Comparison of ENCODE assay signal across 1 cellular context in genomic region chr7:73885975-73886798, GRCh38.
TF ChIP-seq lines count a peak whose summit lies in the region.

No MANE protein-coding gene starts in this region.

TF ChIP-seq in K562, 482 proteins besides CTCF, POLR2A, EP300 and RAD21 (continued from another document and continues in another):
- TF ChIP-seq RAD51 (IDR thresholded peaks at IDR 0.05; ENCODE audit: borderline replicate concordance, low read depth) = peak; percentile 75
- TF ChIP-seq ZBED1 (IDR thresholded peaks at IDR 0.05) = peak; percentile 98
- TF ChIP-seq NR2C1 (IDR thresholded peaks at IDR 0.05) = peak; percentile 41; the same call in 1 of the 2 replicates
- peak; percentile 81 for TF ChIP-seq NR2C1 (tag; IDR thresholded peaks at IDR 0.05)
- TF ChIP-seq MXD1 (CRISPR knock-in tag; IDR thresholded peaks at IDR 0.05; ENCODE audit: borderline replicate concordance, poor library complexity, severe bottlenecking) = no peak
- peak; percentile 100 for TF ChIP-seq NBN (IDR thresholded peaks at IDR 0.05; ENCODE audit: low read depth)
- peak; percentile 100 for TF ChIP-seq CBFA2T3 (IDR thresholded peaks at IDR 0.05)
- peak; percentile 98 for TF ChIP-seq NCOA1 (IDR thresholded peaks at IDR 0.05; ENCODE audit: low read depth)
- TF ChIP-seq, protein P1, sequence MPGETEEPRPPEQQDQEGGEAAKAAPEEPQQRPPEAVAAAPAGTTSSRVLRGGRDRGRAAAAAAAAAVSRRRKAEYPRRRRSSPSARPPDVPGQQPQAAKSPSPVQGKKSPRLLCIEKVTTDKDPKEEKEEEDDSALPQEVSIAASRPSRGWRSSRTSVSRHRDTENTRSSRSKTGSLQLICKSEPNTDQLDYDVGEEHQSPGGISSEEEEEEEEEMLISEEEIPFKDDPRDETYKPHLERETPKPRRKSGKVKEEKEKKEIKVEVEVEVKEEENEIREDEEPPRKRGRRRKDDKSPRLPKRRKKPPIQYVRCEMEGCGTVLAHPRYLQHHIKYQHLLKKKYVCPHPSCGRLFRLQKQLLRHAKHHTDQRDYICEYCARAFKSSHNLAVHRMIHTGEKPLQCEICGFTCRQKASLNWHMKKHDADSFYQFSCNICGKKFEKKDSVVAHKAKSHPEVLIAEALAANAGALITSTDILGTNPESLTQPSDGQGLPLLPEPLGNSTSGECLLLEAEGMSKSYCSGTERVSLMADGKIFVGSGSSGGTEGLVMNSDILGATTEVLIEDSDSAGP (CRISPR knock-in tag; IDR thresholded peaks at IDR 0.05) = no peak
- peak; percentile 86 for TF ChIP-seq MYC (IDR thresholded peaks at IDR 0.05; ENCODE audit: low read depth, low read length)
- TF ChIP-seq MYC (CRISPR knock-in tag; IDR thresholded peaks at IDR 0.05; ENCODE audit: borderline replicate concordance, low read depth) = no peak
- no peak for TF ChIP-seq COPS2 (conservative IDR thresholded peaks at IDR 0.05)
- no peak; the same call in 1 of the 2 replicates for TF ChIP-seq ILF3 (IDR thresholded peaks at IDR 0.05; ENCODE audit: borderline replicate concordance)
- no peak for TF ChIP-seq ZNF512 (tag; IDR thresholded peaks at IDR 0.05)
- TF ChIP-seq OTX1 (CRISPR knock-in tag; IDR thresholded peaks at IDR 0.05) = peak; percentile 96
- TF ChIP-seq, protein P2, sequence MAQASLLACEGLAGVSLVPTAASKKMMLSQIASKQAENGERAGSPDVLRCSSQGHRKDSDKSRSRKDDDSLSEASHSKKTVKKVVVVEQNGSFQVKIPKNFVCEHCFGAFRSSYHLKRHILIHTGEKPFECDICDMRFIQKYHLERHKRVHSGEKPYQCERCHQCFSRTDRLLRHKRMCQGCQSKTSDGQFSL (CRISPR knock-in tag; IDR thresholded peaks at IDR 0.05) = no peak
- TF ChIP-seq, protein P2 (tag; IDR thresholded peaks at IDR 0.05) = peak in 1 of 2 experiments; percentile 71; a peak in 1 of 4 replicates
- peak; percentile 100 for TF ChIP-seq CCNT2 (IDR thresholded peaks at IDR 0.05; ENCODE audit: borderline replicate concordance, extremely low read depth, insufficient read length, low read depth, low read length)
- peak; percentile 90 for TF ChIP-seq FOSL1 (tag; conservative IDR thresholded peaks at IDR 0.05)
- peak; percentile 100 for TF ChIP-seq ARNT (IDR thresholded peaks at IDR 0.05)
- peak; percentile 88 for TF ChIP-seq JUND (IDR thresholded peaks at IDR 0.05; ENCODE audit: borderline replicate concordance, low read depth, low read length)
- peak; percentile 67; the same call in 1 of the 3 replicates for TF ChIP-seq JUND (tag; IDR thresholded peaks at IDR 0.05; ENCODE audit: borderline replicate concordance, low read depth, low read length)
- peak; percentile 93 for TF ChIP-seq MBD2 (IDR thresholded peaks at IDR 0.05; ENCODE audit: borderline replicate concordance, low read depth)
- TF ChIP-seq ZNF707 (CRISPR knock-in tag; conservative IDR thresholded peaks at IDR 0.05) = peak; percentile 73
- TF ChIP-seq RUNX1 (IDR thresholded peaks at IDR 0.05; ENCODE audit: low read depth) = peak; percentile 99
- TF ChIP-seq, protein P3, sequence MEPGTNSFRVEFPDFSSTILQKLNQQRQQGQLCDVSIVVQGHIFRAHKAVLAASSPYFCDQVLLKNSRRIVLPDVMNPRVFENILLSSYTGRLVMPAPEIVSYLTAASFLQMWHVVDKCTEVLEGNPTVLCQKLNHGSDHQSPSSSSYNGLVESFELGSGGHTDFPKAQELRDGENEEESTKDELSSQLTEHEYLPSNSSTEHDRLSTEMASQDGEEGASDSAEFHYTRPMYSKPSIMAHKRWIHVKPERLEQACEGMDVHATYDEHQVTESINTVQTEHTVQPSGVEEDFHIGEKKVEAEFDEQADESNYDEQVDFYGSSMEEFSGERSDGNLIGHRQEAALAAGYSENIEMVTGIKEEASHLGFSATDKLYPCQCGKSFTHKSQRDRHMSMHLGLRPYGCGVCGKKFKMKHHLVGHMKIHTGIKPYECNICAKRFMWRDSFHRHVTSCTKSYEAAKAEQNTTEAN (CRISPR knock-in tag; IDR thresholded peaks at IDR 0.05) = no peak
- TF ChIP-seq JUNB (CRISPR knock-in tag; conservative IDR thresholded peaks at IDR 0.05) = no peak
- no peak for TF ChIP-seq KAT8 (IDR thresholded peaks at IDR 0.05; ENCODE audit: low read depth)
- TF ChIP-seq, protein P4, sequence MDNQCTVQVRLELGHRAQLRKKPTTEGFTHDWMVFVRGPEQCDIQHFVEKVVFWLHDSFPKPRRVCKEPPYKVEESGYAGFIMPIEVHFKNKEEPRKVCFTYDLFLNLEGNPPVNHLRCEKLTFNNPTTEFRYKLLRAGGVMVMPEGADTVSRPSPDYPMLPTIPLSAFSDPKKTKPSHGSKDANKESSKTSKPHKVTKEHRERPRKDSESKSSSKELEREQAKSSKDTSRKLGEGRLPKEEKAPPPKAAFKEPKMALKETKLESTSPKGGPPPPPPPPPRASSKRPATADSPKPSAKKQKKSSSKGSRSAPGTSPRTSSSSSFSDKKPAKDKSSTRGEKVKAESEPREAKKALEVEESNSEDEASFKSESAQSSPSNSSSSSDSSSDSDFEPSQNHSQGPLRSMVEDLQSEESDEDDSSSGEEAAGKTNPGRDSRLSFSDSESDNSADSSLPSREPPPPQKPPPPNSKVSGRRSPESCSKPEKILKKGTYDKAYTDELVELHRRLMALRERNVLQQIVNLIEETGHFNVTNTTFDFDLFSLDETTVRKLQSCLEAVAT (IDR thresholded peaks at IDR 0.05) = peak; percentile 93 to 98; a peak in 3 of 4 replicates
- TF ChIP-seq KHSRP (IDR thresholded peaks at IDR 0.05) = peak; percentile 99
- TF ChIP-seq, protein P5, sequence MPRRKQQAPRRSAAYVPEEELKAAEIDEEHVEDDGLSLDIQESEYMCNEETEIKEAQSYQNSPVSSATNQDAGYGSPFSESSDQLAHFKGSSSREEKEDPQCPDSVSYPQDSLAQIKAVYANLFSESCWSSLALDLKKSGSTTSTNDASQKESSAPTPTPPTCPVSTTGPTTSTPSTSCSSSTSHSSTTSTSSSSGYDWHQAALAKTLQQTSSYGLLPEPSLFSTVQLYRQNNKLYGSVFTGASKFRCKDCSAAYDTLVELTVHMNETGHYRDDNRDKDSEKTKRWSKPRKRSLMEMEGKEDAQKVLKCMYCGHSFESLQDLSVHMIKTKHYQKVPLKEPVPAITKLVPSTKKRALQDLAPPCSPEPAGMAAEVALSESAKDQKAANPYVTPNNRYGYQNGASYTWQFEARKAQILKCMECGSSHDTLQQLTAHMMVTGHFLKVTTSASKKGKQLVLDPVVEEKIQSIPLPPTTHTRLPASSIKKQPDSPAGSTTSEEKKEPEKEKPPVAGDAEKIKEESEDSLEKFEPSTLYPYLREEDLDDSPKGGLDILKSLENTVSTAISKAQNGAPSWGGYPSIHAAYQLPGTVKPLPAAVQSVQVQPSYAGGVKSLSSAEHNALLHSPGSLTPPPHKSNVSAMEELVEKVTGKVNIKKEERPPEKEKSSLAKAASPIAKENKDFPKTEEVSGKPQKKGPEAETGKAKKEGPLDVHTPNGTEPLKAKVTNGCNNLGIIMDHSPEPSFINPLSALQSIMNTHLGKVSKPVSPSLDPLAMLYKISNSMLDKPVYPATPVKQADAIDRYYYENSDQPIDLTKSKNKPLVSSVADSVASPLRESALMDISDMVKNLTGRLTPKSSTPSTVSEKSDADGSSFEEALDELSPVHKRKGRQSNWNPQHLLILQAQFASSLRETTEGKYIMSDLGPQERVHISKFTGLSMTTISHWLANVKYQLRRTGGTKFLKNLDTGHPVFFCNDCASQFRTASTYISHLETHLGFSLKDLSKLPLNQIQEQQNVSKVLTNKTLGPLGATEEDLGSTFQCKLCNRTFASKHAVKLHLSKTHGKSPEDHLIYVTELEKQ (CRISPR knock-in tag; IDR thresholded peaks at IDR 0.05) = peak; percentile 69; the same call in 1 of the 2 replicates
- no peak for TF ChIP-seq ZBTB8A (IDR thresholded peaks at IDR 0.05; ENCODE audit: partially characterized antibody)
- peak; percentile 82; the same call in 1 of the 2 replicates for TF ChIP-seq HIVEP1 (CRISPR knock-in tag; IDR thresholded peaks at IDR 0.05)
- peak in 1 of 2 experiments; percentile 96; a peak in 2 of 4 replicates for TF ChIP-seq TEAD1 (CRISPR knock-in tag; IDR thresholded peaks at IDR 0.05)
- TF ChIP-seq ZBTB1 (CRISPR knock-in tag; IDR thresholded peaks at IDR 0.05; ENCODE audit: borderline replicate concordance, low read depth) = peak; percentile 91; the same call in 1 of the 2 replicates
- TF ChIP-seq ARID3A (IDR thresholded peaks at IDR 0.05; ENCODE audit: borderline replicate concordance, low read depth, low read length) = peak; percentile 82; the same call in 1 of the 2 replicates
- TF ChIP-seq ATF7 (IDR thresholded peaks at IDR 0.05) = peak; percentile 93
- peak; percentile 95 for TF ChIP-seq ZNF197 (CRISPR knock-in tag; IDR thresholded peaks at IDR 0.05; ENCODE audit: low read depth)
- TF ChIP-seq NCOA4 (IDR thresholded peaks at IDR 0.05; ENCODE audit: partially characterized antibody) = peak; percentile 98
- 0 out of 2 replicates have a peak, but pooled peaks have one; percentile 15 for TF ChIP-seq GABPB2 (CRISPR knock-in tag; conservative IDR thresholded peaks at IDR 0.05)
- TF ChIP-seq CXXC5 (CRISPR knock-in tag; IDR thresholded peaks at IDR 0.05) = peak; percentile 98
- no peak for TF ChIP-seq HOXB6 (CRISPR knock-in tag; IDR thresholded peaks at IDR 0.05; ENCODE audit: borderline replicate concordance)
- TF ChIP-seq, protein P6, sequence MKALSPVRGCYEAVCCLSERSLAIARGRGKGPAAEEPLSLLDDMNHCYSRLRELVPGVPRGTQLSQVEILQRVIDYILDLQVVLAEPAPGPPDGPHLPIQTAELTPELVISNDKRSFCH (CRISPR knock-in tag; IDR thresholded peaks at IDR 0.05) = no peak
- TF ChIP-seq, protein P6 (tag; IDR thresholded peaks at IDR 0.05) = peak; percentile 96
- peak; percentile 96 for TF ChIP-seq ZEB2 (IDR thresholded peaks at IDR 0.05)
- TF ChIP-seq POLR2AphosphoS5 (IDR thresholded peaks at IDR 0.05; ENCODE audit: control insufficient read depth, insufficient read depth, low read depth, low read length) = peak; percentile 100
- peak; percentile 99 to 100 for TF ChIP-seq TBL1XR1 (IDR thresholded peaks at IDR 0.05; ENCODE audit: low read length in 2 of 2)
- TF ChIP-seq FOXM1 (IDR thresholded peaks at IDR 0.05; ENCODE audit: low read depth) = peak; percentile 100
- 0 out of 2 replicates have a peak, but pooled peaks have one; percentile 19 for TF ChIP-seq FOXM1 (CRISPR knock-in tag; IDR thresholded peaks at IDR 0.05; ENCODE audit: low read depth)
- TF ChIP-seq TRIM25 (IDR thresholded peaks at IDR 0.05; ENCODE audit: borderline replicate concordance) = peak; percentile 47; the same call in 1 of the 2 replicates
- peak; percentile 95 for TF ChIP-seq MTA1 (IDR thresholded peaks at IDR 0.05; ENCODE audit: borderline replicate concordance)
- TF ChIP-seq ZBTB2 (IDR thresholded peaks at IDR 0.05) = peak; percentile 90
